In genomic region chr18:79537758-79538157, GRCh38 we compare ENCODE assay signal across 17 cellular contexts.
"Had no signal": no experiment of that assay in that cellular context is flagged by ENCODE, and none has a peak within 500 bp of the region (broad histone marks: within the 10 kb centered on the region; RNA-seq: fewer than 3 reads in every experiment).

No MANE protein-coding gene starts in this region.

- H3K4me3 Mint-ChIP-seq: natural killer cell; stimulated activated memory B cell treated with anti-CD40 and anti-IgM and Interleukin-4, amounts not matched to agents 10 μg/mL and 1 μg/mL and 100 μg/mL, for 72 hours; type B pancreatic cell had no signal

- H3K27ac Mint-ChIP-seq: natural killer cell; stimulated activated memory B cell treated with anti-CD40 and anti-IgM and Interleukin-4, amounts not matched to agents 10 μg/mL and 1 μg/mL and 100 μg/mL, for 72 hours; type B pancreatic cell had no signal

- DNase-seq: cortex of kidney; foreskin fibroblast; gastrocnemius medialis; left ventricle myocardium superior; lower lobe of right lung; natural killer cell; occipital lobe; right cardiac atrium; spleen; stimulated activated CD4-positive, alpha-beta T cell treated with anti-CD3 and anti-CD28 coated beads, Interleukin-4, amount 100 ng/mL, for 4 hours; stimulated activated naive CD8-positive, alpha-beta T cell treated with anti-CD3 and anti-CD28 coated beads, Interleukin-15, Interleukin-2, amounts not matched to agents 100 U/mL and 50 U/mL, for 24 hours; substantia nigra; testis had no signal

- H3K27me3 Mint-ChIP-seq: stimulated activated memory B cell treated with anti-CD40 and anti-IgM and Interleukin-4, amounts not matched to agents 10 μg/mL and 1 μg/mL and 100 μg/mL, for 72 hours had no signal

- H3K4me1 Mint-ChIP-seq: natural killer cell; stimulated activated memory B cell treated with anti-CD40 and anti-IgM and Interleukin-4, amounts not matched to agents 10 μg/mL and 1 μg/mL and 100 μg/mL, for 72 hours had no signal

- H3K36me3 Mint-ChIP-seq: natural killer cell, type B pancreatic cell had no signal

- ATAC-seq: esophagus mucosa; gastrocnemius medialis; left ventricle myocardium superior; lower lobe of right lung; natural killer cell; psoas muscle; right cardiac atrium; stimulated activated memory B cell treated with anti-CD40 and anti-IgM and Interleukin-4, amounts not matched to agents 10 μg/mL and 1 μg/mL and 100 μg/mL, for 72 hours; stimulated activated naive CD8-positive, alpha-beta T cell treated with anti-CD3 and anti-CD28 coated beads, Interleukin-15, Interleukin-2, amounts not matched to agents 100 U/mL and 50 U/mL, for 24 hours had no signal
